In genomic region chr7:89605362-89605761, GRCh38 we compare ENCODE assay signal across 13 cellular contexts.
"Had no signal": no experiment of that assay in that cellular context is flagged by ENCODE, and none has a peak within 500 bp of the region (broad histone marks: within the 10 kb centered on the region; RNA-seq: fewer than 3 reads in every experiment).

No MANE protein-coding gene starts in this region.

- DNase-seq: activated CD4-positive, alpha-beta T cell treated with anti-CD3 and anti-CD28 coated beads for 48 hours; activated CD8-positive, alpha-beta memory T cell treated with anti-CD3 and anti-CD28 coated beads for 24 hours; activated gamma-delta T cell treated with Interleukin-2 at 50 U/mL for 16 hours; foreskin keratinocyte; left cardiac atrium; lower lobe of right lung; midbrain; stimulated activated CD4-positive, alpha-beta T cell treated with anti-CD3 and anti-CD28 coated beads, Interleukin-1b, Interleukin-23, amount 100 ng/mL, for 48 hours; stomach; testis; upper lobe of left lung had no signal

- ATAC-seq: foreskin keratinocyte, left cardiac atrium, lower lobe of right lung had no signal

- H3K79me2 ChIP-seq: parathyroid adenoma had no signal

- H3K4me1 ChIP-seq: foreskin keratinocyte, lower lobe of right lung, parathyroid adenoma, stomach, testis, upper lobe of left lung had no signal

- H3K27ac ChIP-seq: foreskin keratinocyte, lower lobe of right lung, neutrophil, parathyroid adenoma, stomach, testis, upper lobe of left lung had no signal

- H3K36me3 ChIP-seq: lower lobe of right lung, neutrophil, stomach, upper lobe of left lung had no signal

- H3K9ac ChIP-seq: parathyroid adenoma had no signal

- H2AFZ ChIP-seq: parathyroid adenoma had no signal

- H3K4me3 ChIP-seq: lower lobe of right lung, stomach, testis, upper lobe of left lung had no signal

- H3K9me3 ChIP-seq: neutrophil, testis had no signal

- H3K27me3 ChIP-seq: foreskin keratinocyte, neutrophil, stomach, testis, upper lobe of left lung had no signal
